8 cellular contexts compared by ENCODE assay signal in the genomic region with DNA sequence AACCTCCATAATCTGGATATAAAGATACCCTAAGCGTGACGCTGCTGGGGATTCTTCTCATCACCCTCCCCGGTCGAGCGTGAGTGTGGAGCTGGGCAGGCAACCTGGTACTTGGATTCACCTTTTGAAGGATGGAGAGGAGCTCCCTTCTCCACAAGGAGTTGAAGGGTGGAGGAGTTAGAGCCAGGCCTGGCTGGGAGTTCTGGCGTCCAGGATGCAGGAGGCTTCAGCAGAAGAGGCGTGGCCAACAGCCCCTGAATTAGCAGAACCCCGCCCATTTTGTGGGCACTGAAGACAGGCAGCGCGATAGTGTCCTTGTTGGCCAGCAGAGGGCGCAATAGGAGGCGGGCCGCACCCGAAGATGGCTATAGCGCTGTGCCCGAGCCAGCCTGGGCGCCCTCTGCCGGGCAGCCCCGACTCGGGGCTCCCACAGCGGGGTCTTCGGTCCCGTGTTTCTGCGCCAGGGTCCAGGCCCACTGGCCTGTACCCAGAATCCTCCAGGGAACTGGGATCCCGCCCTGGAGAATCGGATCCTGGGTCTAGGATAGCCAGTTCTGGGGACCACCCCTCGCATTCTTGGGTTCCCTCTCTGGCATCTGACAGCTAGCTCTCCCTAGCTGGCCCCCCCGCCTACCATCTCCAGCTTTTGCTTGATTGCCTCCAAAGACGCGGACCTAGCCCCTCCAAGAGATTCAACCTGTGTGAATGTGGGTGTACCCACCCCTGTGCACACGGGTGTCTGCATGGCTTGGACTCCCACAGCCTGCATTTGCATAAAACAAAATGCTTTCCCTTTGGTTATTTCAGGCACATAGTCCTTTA. TPM values are rescaled to one million over a fixed set of nuclear protein-coding genes. Genes with fewer than 3 reads are reported as not detected.
DNase-seq lines count a peak whose midpoint lies in the region; ATAC-seq and TF ChIP-seq lines count a peak whose summit lies in the region.

No MANE protein-coding gene starts in this region.

- intact Hi-C loops in lower leg skin (cut with DNase I; ENCODE audit: low total_unique reads): loop anchor here (5.0 kb wide), 1 partner anchor 148 kb away; the partner anchor contains the start of gene GPR84

- no peak for TF ChIP-seq POLR2A in lower leg skin (IDR thresholded peaks at IDR 0.05)

- TF ChIP-seq CTCF in GM20000 (IDR thresholded peaks at IDR 0.05; ENCODE audit: extremely low read depth, missing control alignments) (peak; percentile 97), lower leg skin (IDR thresholded peaks at IDR 0.05) (peak in 1 of 3 donors; percentile 91)

- peak; percentile 50 for ATAC-seq in HG03575 (IDR thresholded peaks at IDR 0.05; ENCODE audit: extremely low read depth, insufficient number of reproducible peaks, low FRiP score, unreplicated experiment)

- WGBS in lower leg skin, 2 donors: 23 to 47% methylated on average over 14 to 31 of the region's 31 CpGs

- peak; percentile 79 for DNase-seq in COLO668 (lab: John Stamatoyannopoulos, UW; ENCODE audit: unreplicated experiment)
- DNase-seq in GM20000 (ENCODE audit: low spot score): peak; percentile 91
- DNase-seq in NCI-H748 treated with DMSO at 0.1 percent for 48 hours (lab: John Stamatoyannopoulos, UW): peak; percentile 94
- peak; percentile 88 for DNase-seq in activated CD4-positive, alpha-beta T cell treated with anti-CD3 and anti-CD28 coated beads, Interleukin-2, amount 50 U/mL, for 1 hour
- DNase-seq in dedifferentiated amniotic fluid mesenchymal stem cell (ENCODE audit: extremely low spot score): peak; percentile 85
- peak; percentile 84 to 97 for DNase-seq in lower leg skin (ENCODE audit: low spot score in 2 of 2)
- DNase-seq in stimulated activated CD4-positive, alpha-beta T cell treated with anti-CD3 and anti-CD28 coated beads, TNF-alpha, amount 100 ng/mL, for 4 hours (ENCODE audit: low read depth in 3 of 3): peak; percentile 78 to 85 (median 80)

- H3K4me3 ChIP-seq in lower leg skin (ENCODE audit: low read depth, poor library complexity, severe bottlenecking): no peak overlapping the region

RNA-seq across cellular contexts. Expression of gene SMUG1, which starts 26.0 kb away (rescaled TPM):
- total RNA-seq in lower leg skin: 10 to 100 TPM; 50.6 to 73.0 (median 55.4) TPM
